21 cellular contexts compared by ENCODE assay signal in genomic region chr1:7644086-7644485, GRCh38.
"Had no signal": no experiment of that assay in that cellular context is flagged by ENCODE, and none has a peak within 500 bp of the region (broad histone marks: within the 10 kb centered on the region; RNA-seq: fewer than 3 reads in every experiment).

No MANE protein-coding gene starts in this region.

- DNase-seq: activated B cell treated with CpG ODN at 0.5 μM for 24 hours; activated CD8-positive, alpha-beta memory T cell treated with anti-CD3 and anti-CD28 coated beads, Interleukin-2, amount 10 ng/mL, durations not matched to agents 7 days and 5 days; activated CD8-positive, alpha-beta T cell treated with anti-CD3 and anti-CD28 coated beads, Interleukin-2, amount 10 ng/mL, durations not matched to agents 7 days and 5 days; activated T-cell treated with anti-CD3 and anti-CD28 coated beads, Interleukin-2, amount 50 U/mL, for 48 hours; anterior cingulate cortex; dermis blood vessel endothelial cell; effector CD8-positive, alpha-beta T cell; head of caudate nucleus; hypothalamus; left ventricle myocardium inferior; midbrain; naive thymus-derived CD4-positive, alpha-beta T cell; right lobe of liver; stimulated activated CD4-positive, alpha-beta T cell treated with anti-CD3 and anti-CD28 coated beads, Interleukin-4, amount 100 ng/mL, for 24 hours; T-helper 17 cell; T1000; trophoblast cell had no signal

- H3K27ac ChIP-seq: right lobe of liver, skin epidermis, thoracic aorta had no signal

- FAIRE-seq: colon had no signal

- H3K27me3 ChIP-seq: right lobe of liver had no signal

- H3K36me3 ChIP-seq: gastroesophageal sphincter, left ventricle myocardium inferior, right lobe of liver, thoracic aorta had no signal

- H3K9me3 ChIP-seq: right lobe of liver, thoracic aorta had no signal

- H3K4me3 ChIP-seq: gastroesophageal sphincter, left ventricle myocardium inferior, right lobe of liver, skin epidermis, thoracic aorta had no signal
